In genomic region chr5:163354685-163355084, GRCh38 we compare ENCODE assay signal across 12 cellular contexts.
DNase-seq lines count a peak whose midpoint lies in the region; ATAC-seq and TF ChIP-seq lines count a peak whose summit lies in the region.
"Had no signal": no experiment of that assay in that cellular context is flagged by ENCODE, and none has a peak within 500 bp of the region (broad histone marks: within the 10 kb centered on the region; RNA-seq: fewer than 3 reads in every experiment).

No MANE protein-coding gene starts in this region.

- H3K4me1 Mint-ChIP-seq in activated T-helper 17 cell treated with anti-CD3 and anti-CD28 coated beads, Interleukin-2, amount 50 U/mL, for 72 hours = no peaks in the 10 kb centered on the region
- no peaks in the 10 kb centered on the region for H3K4me1 Mint-ChIP-seq in nephron progenitor cell
- H3K4me1 Mint-ChIP-seq: activated naive CD8-positive, alpha-beta T cell treated with anti-CD3 and anti-CD28 coated beads for 36 hours had no signal

- H3K36me3 Mint-ChIP-seq in activated T-helper 17 cell treated with anti-CD3 and anti-CD28 coated beads, Interleukin-2, amount 50 U/mL, for 72 hours (ENCODE audit: low read depth) = no peaks in the 10 kb centered on the region
- no peaks in the 10 kb centered on the region for H3K36me3 Mint-ChIP-seq in nephron progenitor cell (ENCODE audit: low read depth)
- H3K36me3 Mint-ChIP-seq: activated naive CD8-positive, alpha-beta T cell treated with anti-CD3 and anti-CD28 coated beads for 36 hours had no signal

- H3K4me3 ChIP-seq in lower lobe of right lung (no peak overlapping the region), tibial nerve (no peak overlapping the region)

- H3K36me3 ChIP-seq in lower lobe of right lung (no peaks in the 10 kb centered on the region), tibial nerve (no peaks in the 10 kb centered on the region)

- no peak overlapping the region for H3K4me3 Mint-ChIP-seq in activated T-helper 17 cell treated with anti-CD3 and anti-CD28 coated beads, Interleukin-2, amount 50 U/mL, for 72 hours
- no peak overlapping the region for H3K4me3 Mint-ChIP-seq in nephron progenitor cell
- H3K4me3 Mint-ChIP-seq: activated naive CD8-positive, alpha-beta T cell treated with anti-CD3 and anti-CD28 coated beads for 36 hours had no signal

- TF ChIP-seq EP300 in tibial nerve (IDR thresholded peaks at IDR 0.05) = no peak

- H3K27ac Mint-ChIP-seq in activated T-helper 17 cell treated with anti-CD3 and anti-CD28 coated beads, Interleukin-2, amount 50 U/mL, for 72 hours = no peak overlapping the region
- no peak overlapping the region for H3K27ac Mint-ChIP-seq in nephron progenitor cell
- H3K27ac Mint-ChIP-seq: activated naive CD8-positive, alpha-beta T cell treated with anti-CD3 and anti-CD28 coated beads for 36 hours had no signal

- no peaks in the 10 kb centered on the region for H3K9me3 ChIP-seq in lower lobe of right lung
- H3K9me3 ChIP-seq in tibial nerve = no peaks in the 10 kb centered on the region

- WGBS in tibial nerve, 2 donors = 74 to 90% methylated on average over 1 of the region's 1 CpG

- H3K27me3 ChIP-seq in lower lobe of right lung (ENCODE audit: low read depth) (no peaks in the 10 kb centered on the region), tibial nerve (no peaks in the 10 kb centered on the region)

- ATAC-seq in GM18868 (IDR thresholded peaks at IDR 0.05; ENCODE audit: unreplicated experiment) (peak; percentile 99), GM21723 (IDR thresholded peaks at IDR 0.05; ENCODE audit: unreplicated experiment) (peak; percentile 100), HG03378 (IDR thresholded peaks at IDR 0.05; ENCODE audit: unreplicated experiment) (peak; percentile 100), lower lobe of right lung (peak; percentile 47 to 66)
- ATAC-seq in activated T-helper 17 cell treated with anti-CD3 and anti-CD28 coated beads, Interleukin-2, amount 50 U/mL, for 72 hours (replicated peaks) = no peak

- H3K9me3 Mint-ChIP-seq in activated T-helper 17 cell treated with anti-CD3 and anti-CD28 coated beads, Interleukin-2, amount 50 U/mL, for 72 hours = no peaks in the 10 kb centered on the region
- H3K9me3 Mint-ChIP-seq in nephron progenitor cell = peaks cover 8% of the 10 kb centered on the region
- H3K9me3 Mint-ChIP-seq: activated naive CD8-positive, alpha-beta T cell treated with anti-CD3 and anti-CD28 coated beads for 36 hours had no signal

- TF ChIP-seq POLR2A in tibial nerve (IDR thresholded peaks at IDR 0.05) = no peak

- peaks cover 9% of the 10 kb centered on the region for H3K27me3 Mint-ChIP-seq in activated T-helper 17 cell treated with anti-CD3 and anti-CD28 coated beads, Interleukin-2, amount 50 U/mL, for 72 hours
- H3K27me3 Mint-ChIP-seq in nephron progenitor cell (ENCODE audit: low read depth, poor library complexity) = no peaks in the 10 kb centered on the region

- H3K4me1 ChIP-seq in lower lobe of right lung = no peaks in the 10 kb centered on the region
- H3K4me1 ChIP-seq in tibial nerve = no peaks in the 10 kb centered on the region

- H3K27ac ChIP-seq in lower lobe of right lung (no peak overlapping the region), tibial nerve (no peak overlapping the region)

- intact Hi-C loops in lower lobe of right lung (cut with DNase I) = no loop called here

- DNase-seq in lower lobe of right lung (no peak), HuH-7.5 (ENCODE audit: low spot score) (no peak), nephron progenitor cell (no peak), tibial nerve (ENCODE audit: low spot score in 2 of 2) (no peak)
- DNase-seq: activated naive CD8-positive, alpha-beta T cell treated with anti-CD3 and anti-CD28 coated beads for 36 hours; NCI-H226; right cardiac atrium; stimulated activated CD8-positive, alpha-beta memory T cell treated with anti-CD3 and anti-CD28 coated beads, Interleukin-4, amount 100 ng/mL, for 48 hours had no signal

- no peak for TF ChIP-seq CTCF in lower lobe of right lung (IDR thresholded peaks at IDR 0.05)
- TF ChIP-seq CTCF in nephron progenitor cell (IDR thresholded peaks at IDR 0.05) = no peak
- no peak for TF ChIP-seq CTCF in tibial nerve (IDR thresholded peaks at IDR 0.05)
